ENCODE assay signal across 1 cellular context in genomic region chr13:50072676-50073075, GRCh38.
TF ChIP-seq lines count a peak whose summit lies in the region.

No MANE protein-coding gene starts in this region.

TF ChIP-seq in SK-N-SH, 30 proteins besides CTCF, POLR2A, EP300 and RAD21 (continued from another document):
- no peak for TF ChIP-seq IRF3 (IDR thresholded peaks at IDR 0.05; ENCODE audit: low read depth, low read length)
- TF ChIP-seq CHD2 (IDR thresholded peaks at IDR 0.05; ENCODE audit: low read length, partially characterized antibody) = no peak
- no peak for TF ChIP-seq REST (IDR thresholded peaks at IDR 0.05; ENCODE audit: low read depth, low read length)
- no peak for TF ChIP-seq NFIC (IDR thresholded peaks at IDR 0.05; ENCODE audit: borderline replicate concordance)
- TF ChIP-seq SMC3 (IDR thresholded peaks at IDR 0.05; ENCODE audit: low read depth, low read length) = no peak
